In genomic region chr1:164561461-164561860, GRCh38 we compare ENCODE assay signal across 8 cellular contexts. TPM values are rescaled to one million over a fixed set of nuclear protein-coding genes. Genes with fewer than 3 reads are reported as not detected.
A peak's percentile ranks its signal among the peaks of the same experiment; 100 is the strongest.
DNase-seq lines count a peak whose midpoint lies in the region; ATAC-seq, FAIRE-seq and TF ChIP-seq lines count a peak whose summit lies in the region.

No MANE protein-coding gene starts in this region.

- H3K27me3 ChIP-seq in BJ (ENCODE audit: control insufficient read depth, insufficient read depth, low read length), result no peaks in the 10 kb centered on the region
- no peaks in the 10 kb centered on the region for H3K27me3 ChIP-seq in NT2/D1 (ENCODE audit: insufficient read depth, insufficient read length)
- H3K27me3 ChIP-seq in esophagus squamous epithelium, result no peaks in the 10 kb centered on the region
- no peaks in the 10 kb centered on the region for H3K27me3 ChIP-seq in pancreas

- no peak for TF ChIP-seq POLR2A in esophagus squamous epithelium (IDR thresholded peaks at IDR 0.05)

- H3K27ac ChIP-seq in esophagus squamous epithelium (peak overlapping the region; percentile 82 to 90 (median 88)), pancreas (peak overlapping the region; percentile 35 to 88 (median 64))

- TF ChIP-seq CTCF in BJ (IDR thresholded peaks at IDR 0.05; ENCODE audit: insufficient read depth, low read depth, low read length), result no peak
- TF ChIP-seq CTCF in esophagus squamous epithelium (IDR thresholded peaks at IDR 0.05), result no peak
- TF ChIP-seq CTCF in pancreas (IDR thresholded peaks at IDR 0.05), result no peak

- CTCF ChIA-PET in BJ (lab: Yijun Ruan, JAX), result interaction anchor here (0.7 to 1.1 kb wide), 3 partner anchors 12 to 55 kb away, joined by 3 read pairs; no protein-coding TSS in a partner anchor

- H3K9me3 ChIP-seq in NT2/D1 (ENCODE audit: insufficient read depth, low read length), result no peaks in the 10 kb centered on the region
- no peaks in the 10 kb centered on the region for H3K9me3 ChIP-seq in esophagus squamous epithelium
- no peaks in the 10 kb centered on the region for H3K9me3 ChIP-seq in pancreas

- WGBS in esophagus squamous epithelium, 2 donors, result 5 to 11% methylated on average over 1 of the region's 1 CpG
- WGBS in pancreas, 2 donors, result 0% methylated on average over 1 of the region's 1 CpG

- ATAC-seq in pancreas, result no peak
- no peak for ATAC-seq in GM18868 (IDR thresholded peaks at IDR 0.05; ENCODE audit: unreplicated experiment)
- no peak for ATAC-seq in HG02798 (IDR thresholded peaks at IDR 0.05; ENCODE audit: poor library complexity, unreplicated experiment)
- ATAC-seq in GM19395 (IDR thresholded peaks at IDR 0.05; ENCODE audit: unreplicated experiment), result no peak

- H3K4me3 ChIP-seq in BJ (ENCODE audit: low read depth, low read length) (peak overlapping the region; percentile 83), NT2/D1 (ENCODE audit: insufficient read length, low read depth) (peak overlapping the region; percentile 92), esophagus squamous epithelium (peak overlapping the region; percentile 72 to 80 (median 75)), pancreas (peak overlapping the region; percentile 40 to 69 (median 62))

- H3K4me1 ChIP-seq in NT2/D1 (ENCODE audit: insufficient read depth, insufficient read length) (no peaks in the 10 kb centered on the region), esophagus squamous epithelium (peaks cover 2 to 60% (median 6%) of the 10 kb centered on the region in 3 donors), pancreas (peaks cover 10 to 30% (median 27%) of the 10 kb centered on the region in 3 donors)

- H3K36me3 ChIP-seq in BJ (ENCODE audit: control insufficient read depth, insufficient read depth, low read length), result no peaks in the 10 kb centered on the region
- H3K36me3 ChIP-seq in NT2/D1 (ENCODE audit: insufficient read depth, insufficient read length, low read length), result peaks cover 15% of the 10 kb centered on the region
- no peaks in the 10 kb centered on the region for H3K36me3 ChIP-seq in esophagus squamous epithelium
- H3K36me3 ChIP-seq in pancreas, result no peaks in the 10 kb centered on the region

- POLR2A ChIA-PET in BJ (lab: Charles Lee), result no interaction called here

- no peak for FAIRE-seq in pancreas (lab: Jason Lieb, UNC)

- intact Hi-C loops in esophagus squamous epithelium (cut with DNase I), result loop anchor here (10.0 kb wide), 1 partner anchor 223 kb away; no protein-coding TSS in a partner anchor
- intact Hi-C loops in pancreas (cut with DNase I), result no loop called here

- DNase-seq in BJ (ENCODE audit: low read depth) (no peak), NT2/D1 (ENCODE audit: low read depth, low spot score) (no peak), esophagus squamous epithelium (lab: John Stamatoyannopoulos, UW) (no peak), pancreas (no peak), NCI-H2171 treated with DMSO at 0.1 percent for 48 hours (lab: John Stamatoyannopoulos, UW) (no peak)

- peak overlapping the region; percentile 94 for H3K9ac ChIP-seq in NT2/D1 (ENCODE audit: insufficient read length, low read depth)

RNA-seq across cellular contexts. Expression of gene PBX1, which starts 2.5 kb away (rescaled TPM):
- 46.1 and 46.4 TPM in 2 replicates for polyA plus RNA-seq in BJ (2011; rRNA removed)
- polyA minus RNA-seq in BJ (2011; rRNA and poly(A)+ RNA removed), result 45.4 and 48.3 TPM in 2 replicates
- total RNA-seq in esophagus squamous epithelium, result 10 to 100 TPM; 15.2 to 48.6 (median 23.5) TPM
- 100 to 1,000 TPM in 2 of 6 donors, 10 to 100 TPM in 4; 74.1 to 113 (median 94.3) TPM for total RNA-seq in pancreas
- polyA plus RNA-seq in pancreas, result 10 to 100 TPM; 17.3 to 21.7 TPM
